Comparison of ENCODE assay signal across 2 cellular contexts in the genomic region with DNA sequence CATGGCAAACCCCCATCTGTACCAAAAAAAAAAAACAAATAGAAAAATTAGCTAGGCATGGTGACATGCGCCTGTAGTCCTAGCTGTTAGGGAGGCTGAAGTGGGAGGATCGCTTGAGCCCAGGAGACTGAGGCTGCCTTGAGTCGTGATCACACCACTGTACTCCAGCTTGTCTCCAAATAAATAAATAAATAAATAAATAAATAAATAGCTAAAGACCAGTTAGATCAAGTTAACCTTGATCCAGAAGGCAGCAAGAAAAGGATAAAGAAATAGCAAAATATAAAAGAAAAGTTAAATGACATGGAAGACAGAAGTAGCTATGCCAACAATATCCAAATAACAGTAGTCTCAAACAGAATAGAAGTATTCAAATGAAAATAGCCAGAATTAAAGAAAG.
A peak's percentile ranks its signal among the peaks of the same experiment; 100 is the strongest.
TF ChIP-seq lines count a peak whose summit lies in the region.

No MANE protein-coding gene starts in this region.

TF ChIP-seq in A549, 52 proteins besides CTCF, POLR2A, EP300 and RAD21 (continued from another document):
- TF ChIP-seq MAZ (IDR thresholded peaks at IDR 0.05; ENCODE audit: borderline replicate concordance, low read depth, low read length), result no peak
- TF ChIP-seq ZC3H11A (IDR thresholded peaks at IDR 0.05), result peak; percentile 56; the same call in 1 of the 2 replicates
- TF ChIP-seq CEBPB (IDR thresholded peaks at IDR 0.05), result no peak
- TF ChIP-seq ZSCAN20 (CRISPR knock-in tag; IDR thresholded peaks at IDR 0.05), result no peak

TF ChIP-seq in GM23338, 12 proteins besides CTCF, POLR2A, EP300 and RAD21 (continued from another document):
- no peak for TF ChIP-seq REST (IDR thresholded peaks at IDR 0.05; ENCODE audit: unreplicated experiment)
